Comparison of ENCODE assay signal across 1 cellular context in the genomic region with DNA sequence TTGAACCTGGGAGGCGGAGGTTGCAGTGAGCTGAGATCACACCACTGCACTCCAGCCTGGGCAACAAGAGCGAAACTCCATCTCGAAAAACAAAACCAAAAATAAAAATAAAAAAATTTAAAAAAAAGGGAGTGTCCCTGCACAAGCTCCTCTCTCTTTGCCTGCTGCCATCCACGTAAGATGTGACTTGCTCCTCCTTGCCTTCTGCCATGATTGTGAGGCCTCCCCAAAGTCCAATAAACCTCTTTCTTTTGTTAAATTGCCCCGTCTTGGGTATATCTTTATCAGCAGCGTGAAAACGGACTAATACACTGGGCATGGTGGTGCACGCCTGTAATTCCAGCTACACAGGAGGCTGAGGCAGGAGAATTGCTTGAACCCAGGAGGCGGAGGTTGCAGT. TPM values are rescaled to one million over a fixed set of nuclear protein-coding genes. Genes with fewer than 3 reads are reported as not detected.
"Had no signal": no experiment of that assay in that cellular context is flagged by ENCODE, and none has a peak within 500 bp of the region (broad histone marks: within the 10 kb centered on the region; RNA-seq: fewer than 3 reads in every experiment).

No MANE protein-coding gene starts in this region.

RNA-seq across cellular contexts. Expression of a gene that starts 4.5 kb away (rescaled TPM):
- total RNA-seq: glomerular endothelial cell had no signal
